8 cellular contexts compared by ENCODE assay signal in the genomic region with DNA sequence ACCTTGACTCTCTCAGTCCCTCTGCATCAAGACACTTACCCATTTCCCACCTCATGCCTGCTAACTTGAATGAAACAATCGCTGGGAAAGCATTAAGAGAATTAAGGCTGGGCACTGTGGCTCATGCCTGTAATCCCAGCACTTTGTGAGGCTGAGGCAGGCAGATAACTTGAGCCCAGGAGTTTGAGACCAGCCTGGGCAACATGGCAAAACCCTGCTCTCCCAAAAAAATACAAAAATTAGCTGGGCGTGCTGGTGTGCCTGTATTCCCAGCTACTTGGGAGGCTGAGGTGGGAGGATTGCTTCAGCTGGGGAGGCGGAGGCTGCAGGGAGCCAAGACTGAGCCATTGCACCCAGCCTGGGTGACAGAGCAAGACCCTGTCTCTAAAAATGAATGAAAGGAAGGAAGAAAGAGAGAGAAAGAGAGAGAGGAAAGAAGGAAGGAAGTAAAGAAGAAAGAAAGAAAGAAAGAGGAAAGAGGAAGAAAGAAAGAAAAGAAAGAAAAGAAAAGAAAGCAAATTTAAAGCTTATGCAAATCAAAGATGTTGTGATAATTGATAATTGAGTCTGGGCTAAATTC. TPM values are rescaled to one million over a fixed set of nuclear protein-coding genes. Genes with fewer than 3 reads are reported as not detected.
DNase-seq lines count a peak whose midpoint lies in the region; ATAC-seq and TF ChIP-seq lines count a peak whose summit lies in the region.

No MANE protein-coding gene starts in this region.

- CTCF ChIA-PET in A673 (lab: Charles Lee), result no interaction called here

- ATAC-seq in HG03469 (IDR thresholded peaks at IDR 0.05; ENCODE audit: unreplicated experiment), result no peak

- POLR2A ChIA-PET in A673 (lab: Charles Lee; ENCODE audit: low non-redundant PET), result no interaction called here

- intact Hi-C loops in A673 (cut with micrococcal nuclease; ENCODE audit: unreplicated experiment), result no loop called here

- H3K27ac ChIP-seq in A673 (ENCODE audit: low read depth, low read length, poor library complexity, severe bottlenecking) (no peak overlapping the region), HUES64 (ENCODE audit: low read depth, low read length) (peak overlapping the region; percentile 41; the same call in 1 of the 2 replicates), muscle layer of duodenum (ENCODE audit: low read length) (no peak overlapping the region)

- WGBS in HUES64, result 74% methylated on average over 3 of the region's 3 CpGs

- no peak for DNase-seq in A673 (ENCODE audit: low spot score)
- DNase-seq in dedifferentiated amniotic fluid mesenchymal stem cell (ENCODE audit: extremely low spot score), result peak; percentile 21
- no peak for DNase-seq in HT-29 (ENCODE audit: low spot score)
- no peak for DNase-seq in NCI-H2081 (lab: John Stamatoyannopoulos, UW)
- no peak for DNase-seq in NCI-H2171 treated with DMSO at 0.1 percent for 48 hours (lab: John Stamatoyannopoulos, UW)

- no peak for TF ChIP-seq CTCF in A673 (conservative IDR thresholded peaks at IDR 0.05; ENCODE audit: low read depth, low read length)

- peak overlapping the region; percentile 26 for H3K4me3 ChIP-seq in A673 (ENCODE audit: low read depth, low read length, poor library complexity, severe bottlenecking)
- peak overlapping the region; percentile 47 for H3K4me3 ChIP-seq in HUES64 (ENCODE audit: low read length)
- H3K4me3 ChIP-seq in muscle layer of duodenum (ENCODE audit: low read depth in 1 of 2, low read length in 2 of 2), result peak overlapping the region; percentile 40 to 60

- H3K27me3 ChIP-seq in A673 (replicated peaks; ENCODE audit: insufficient read depth, low read depth, low read length, poor library complexity) (no peaks in the 10 kb centered on the region), HUES64 (ENCODE audit: insufficient read depth, low read length) (no peaks in the 10 kb centered on the region), muscle layer of duodenum (ENCODE audit: low read depth, low read length) (no peaks in the 10 kb centered on the region)

- TSS peak; percentile 85 for BruUV-seq in A673 (replicated peaks; lab: Mats Ljungman, UMichigan)

- H3K9me3 ChIP-seq in A673 (ENCODE audit: low read depth, low read length, poor library complexity, severe bottlenecking) (no peaks in the 10 kb centered on the region), HUES64 (ENCODE audit: insufficient read depth, low read depth, low read length) (no peaks in the 10 kb centered on the region), muscle layer of duodenum (ENCODE audit: control insufficient read depth in 1 of 2, low read length in 2 of 2) (no peaks in the 10 kb centered on the region)

- peaks cover 18% of the 10 kb centered on the region for H3K4me1 ChIP-seq in A673 (ENCODE audit: insufficient read depth, low read length, poor library complexity, severe bottlenecking)
- H3K4me1 ChIP-seq in HUES64 (ENCODE audit: insufficient read depth, low read length), result peaks cover 20% of the 10 kb centered on the region
- H3K4me1 ChIP-seq in muscle layer of duodenum (ENCODE audit: control insufficient read depth in 1 of 2, insufficient read depth in 2 of 2, low read length in 2 of 2), result peaks cover 3 to 31% of the 10 kb centered on the region in 2 donors

- H3K9ac ChIP-seq in HUES64 (ENCODE audit: low read depth, low read length), result peak overlapping the region; percentile 4; the same call in 1 of the 2 replicates

- H3K36me3 ChIP-seq in A673 (ENCODE audit: insufficient read depth, low read length, poor library complexity, severe bottlenecking) (no peaks in the 10 kb centered on the region), HUES64 (ENCODE audit: insufficient read depth, low read length) (peaks cover 12% of the 10 kb centered on the region; the same call in 1 of the 2 replicates), muscle layer of duodenum (ENCODE audit: control insufficient read depth in 1 of 2, insufficient read depth in 2 of 2, low read length in 2 of 2) (no peaks in the 10 kb centered on the region)

RNA-seq across cellular contexts. Expression of a gene that starts 0.6 kb away (rescaled TPM):
- 4.7 and 5.3 TPM in 2 replicates for total RNA-seq in A673 (2021)
- polyA plus RNA-seq in HUES64 (2013, experiment 1 of 2), result 5.2 TPM
- 6.8 TPM for polyA plus RNA-seq in HUES64 (2013, experiment 2 of 2)
- total RNA-seq in HT-29 (2014; rRNA removed; shearing (Covaris generic)), result 4.6 and 5.0 TPM in 2 replicates

RNA-seq across cellular contexts. Expression of a gene that starts 26.7 kb away (rescaled TPM):
- total RNA-seq in A673 (2021), result 71.3 and 79.0 TPM in 2 replicates
- polyA plus RNA-seq in HUES64 (2013, experiment 1 of 2), result 46.6 TPM
- 60.5 TPM for polyA plus RNA-seq in HUES64 (2013, experiment 2 of 2)
- 272 and 277 TPM in 2 replicates for total RNA-seq in HT-29 (2014; rRNA removed; shearing (Covaris generic))

RNA-seq across cellular contexts. Expression of a gene that starts 37.8 kb away (rescaled TPM):
- total RNA-seq in A673 (2021), result 14.4 and 16.0 TPM in 2 replicates
- 18.8 TPM for polyA plus RNA-seq in HUES64 (2013, experiment 1 of 2)
- polyA plus RNA-seq in HUES64 (2013, experiment 2 of 2), result 15.0 TPM
- total RNA-seq in HT-29 (2014; rRNA removed; shearing (Covaris generic)), result 0.39 and 0.48 TPM in 2 replicates

RNA-seq across cellular contexts. Expression of a gene that starts 42.3 kb away (rescaled TPM):
- total RNA-seq in A673 (2021), result 27.5 and 32.3 TPM in 2 replicates
- 5.8 TPM for polyA plus RNA-seq in HUES64 (2013, experiment 1 of 2)
- polyA plus RNA-seq in HUES64 (2013, experiment 2 of 2), result 5.0 TPM
- total RNA-seq in HT-29 (2014; rRNA removed; shearing (Covaris generic)), result 32.3 and 52.2 TPM in 2 replicates

RNA-seq across cellular contexts. Expression of a gene that starts 52.5 kb away (rescaled TPM):
- not detected in 2 replicates for total RNA-seq in A673 (2021)
- polyA plus RNA-seq in HUES64 (2013, experiment 1 of 2), result not detected
- polyA plus RNA-seq in HUES64 (2013, experiment 2 of 2), result 0.32 TPM
- 0.13 TPM in 2 replicates for total RNA-seq in HT-29 (2014; rRNA removed; shearing (Covaris generic))

Comparison
In these comparisons a context has a peak if more than half of its experiments do, and no peak if none do; other contexts are left out.
1. RNA of a gene that starts 37.8 kb away (total RNA-seq): 14.4 to 16.0 TPM in A673; 0.39 to 0.48 TPM in HT-29; every median in the first group is over 10 times any median in the second.
2. Peak in every context shown above with its lines, with median percentiles within 50 percentile points of each other: H3K4me3 ChIP-seq.